In the genomic region with DNA sequence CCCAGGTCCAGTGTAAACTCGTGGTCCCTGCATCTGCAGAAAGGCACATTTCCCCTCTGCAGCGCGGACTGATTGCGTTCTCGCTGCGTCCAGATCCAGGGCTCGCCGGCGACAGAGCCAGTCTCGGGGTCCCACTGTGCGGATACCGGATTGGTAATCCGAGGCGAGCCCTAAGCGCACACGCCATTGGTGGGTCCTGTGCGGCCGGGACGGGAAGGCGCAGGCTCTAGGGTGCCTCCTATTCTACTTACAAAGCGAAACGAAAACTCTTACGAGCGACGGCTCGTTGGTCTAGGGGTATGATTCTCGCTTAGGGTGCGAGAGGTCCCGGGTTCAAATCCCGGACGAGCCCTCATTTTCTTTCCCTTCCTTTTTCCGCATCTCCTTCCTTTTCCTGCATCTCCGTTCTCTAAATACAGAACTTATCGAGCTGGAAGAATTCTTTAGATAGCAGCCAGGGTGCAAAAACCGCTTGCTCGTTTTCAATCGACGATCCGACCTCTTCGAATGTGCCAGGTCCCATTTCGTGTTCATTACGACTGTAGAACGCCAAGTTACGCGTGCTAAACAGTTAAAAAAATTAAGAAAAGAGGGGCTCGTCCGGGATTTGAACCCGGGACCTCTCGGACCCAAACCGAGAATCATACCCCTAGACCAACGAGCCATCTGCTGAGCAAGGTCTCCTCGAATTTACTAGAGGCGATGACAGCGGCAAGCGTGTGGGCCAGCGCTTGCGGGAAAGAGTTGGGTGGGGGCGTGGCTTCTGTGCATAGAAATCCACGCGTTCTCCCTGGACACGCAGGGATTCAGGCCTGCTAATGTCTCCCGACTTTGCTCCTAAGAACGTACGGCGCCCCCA, we compare ENCODE assay signal across 1 cellular context.
TF ChIP-seq lines count a peak whose summit lies in the region.

No MANE protein-coding gene starts in this region.

TF ChIP-seq in HepG2, 621 proteins besides CTCF, POLR2A, EP300 and RAD21 (continued from another document and continues in another):
- no peak for TF ChIP-seq CENPBD1 (CRISPR knock-in tag; IDR thresholded peaks at IDR 0.05; ENCODE audit: borderline replicate concordance, low read depth)
- TF ChIP-seq ZNF207 (IDR thresholded peaks at IDR 0.05; ENCODE audit: borderline replicate concordance): no peak
- TF ChIP-seq MAFG (CRISPR knock-in tag; IDR thresholded peaks at IDR 0.05): no peak
- TF ChIP-seq FOXJ3 (CRISPR knock-in tag; IDR thresholded peaks at IDR 0.05; ENCODE audit: borderline replicate concordance): no peak; the same call in 1 of the 2 replicates
- no peak for TF ChIP-seq ZBTB42 (CRISPR knock-in tag; IDR thresholded peaks at IDR 0.05)
- no peak for TF ChIP-seq SKIL (CRISPR knock-in tag; IDR thresholded peaks at IDR 0.05; ENCODE audit: borderline replicate concordance)
- TF ChIP-seq GATAD1 (CRISPR knock-in tag; IDR thresholded peaks at IDR 0.05): peak; percentile 26; the same call in 1 of the 2 replicates
- TF ChIP-seq ZNF549 (CRISPR knock-in tag; IDR thresholded peaks at IDR 0.05): no peak
- TF ChIP-seq GRHL1 (CRISPR knock-in tag; conservative IDR thresholded peaks at IDR 0.05): no peak
- TF ChIP-seq ZFYVE20 (CRISPR knock-in tag; IDR thresholded peaks at IDR 0.05; ENCODE audit: borderline replicate concordance, low read depth): no peak
- TF ChIP-seq, protein P1, sequence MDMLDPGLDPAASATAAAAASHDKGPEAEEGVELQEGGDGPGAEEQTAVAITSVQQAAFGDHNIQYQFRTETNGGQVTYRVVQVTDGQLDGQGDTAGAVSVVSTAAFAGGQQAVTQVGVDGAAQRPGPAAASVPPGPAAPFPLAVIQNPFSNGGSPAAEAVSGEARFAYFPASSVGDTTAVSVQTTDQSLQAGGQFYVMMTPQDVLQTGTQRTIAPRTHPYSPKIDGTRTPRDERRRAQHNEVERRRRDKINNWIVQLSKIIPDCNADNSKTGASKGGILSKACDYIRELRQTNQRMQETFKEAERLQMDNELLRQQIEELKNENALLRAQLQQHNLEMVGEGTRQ (IDR thresholded peaks at IDR 0.05; ENCODE audit: low read depth, low read length): no peak
- TF ChIP-seq, protein P1 (CRISPR knock-in tag; IDR thresholded peaks at IDR 0.05; ENCODE audit: borderline replicate concordance): no peak
- no peak for TF ChIP-seq JDP2 (CRISPR knock-in tag; IDR thresholded peaks at IDR 0.05; ENCODE audit: borderline replicate concordance)
- no peak; the same call in 1 of the 2 replicates for TF ChIP-seq ZFP91 (CRISPR knock-in tag; IDR thresholded peaks at IDR 0.05; ENCODE audit: borderline replicate concordance)
- TF ChIP-seq MED1 (CRISPR knock-in tag; IDR thresholded peaks at IDR 0.05): no peak
- TF ChIP-seq ZBTB14 (CRISPR knock-in tag; IDR thresholded peaks at IDR 0.05): no peak
- TF ChIP-seq GATA4 (IDR thresholded peaks at IDR 0.05; ENCODE audit: borderline replicate concordance, low read depth): 0 out of 2 replicates have a peak, but pooled peaks have one; percentile 16
- TF ChIP-seq, protein P2, sequence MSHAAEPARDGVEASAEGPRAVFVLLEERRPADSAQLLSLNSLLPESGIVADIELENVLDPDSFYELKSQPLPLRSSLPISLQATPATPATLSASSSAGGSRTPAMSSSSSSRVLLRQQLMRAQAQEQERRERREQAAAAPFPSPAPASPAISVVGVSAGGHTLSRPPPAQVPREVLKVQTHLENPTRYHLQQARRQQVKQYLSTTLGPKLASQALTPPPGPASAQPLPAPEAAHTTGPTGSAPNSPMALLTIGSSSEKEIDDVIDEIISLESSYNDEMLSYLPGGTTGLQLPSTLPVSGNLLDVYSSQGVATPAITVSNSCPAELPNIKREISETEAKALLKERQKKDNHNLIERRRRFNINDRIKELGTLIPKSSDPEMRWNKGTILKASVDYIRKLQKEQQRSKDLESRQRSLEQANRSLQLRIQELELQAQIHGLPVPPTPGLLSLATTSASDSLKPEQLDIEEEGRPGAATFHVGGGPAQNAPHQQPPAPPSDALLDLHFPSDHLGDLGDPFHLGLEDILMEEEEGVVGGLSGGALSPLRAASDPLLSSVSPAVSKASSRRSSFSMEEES (CRISPR knock-in tag; IDR thresholded peaks at IDR 0.05): 0 out of 2 replicates have a peak, but pooled peaks have one; percentile 13
- TF ChIP-seq, protein P3, sequence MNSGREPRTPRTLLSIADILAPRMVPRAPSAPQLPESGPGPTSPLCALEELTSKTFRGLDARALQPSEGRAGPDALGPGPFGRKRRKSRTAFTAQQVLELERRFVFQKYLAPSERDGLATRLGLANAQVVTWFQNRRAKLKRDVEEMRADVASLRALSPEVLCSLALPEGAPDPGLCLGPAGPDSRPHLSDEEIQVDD (CRISPR knock-in tag; IDR thresholded peaks at IDR 0.05; ENCODE audit: borderline replicate concordance): no peak
- no peak for TF ChIP-seq ZNF800 (CRISPR knock-in tag; IDR thresholded peaks at IDR 0.05)
- no peak; the same call in none of the 2 replicates for TF ChIP-seq REPIN1 (CRISPR knock-in tag; IDR thresholded peaks at IDR 0.05; ENCODE audit: borderline replicate concordance, low read depth)
- no peak for TF ChIP-seq DR1 (CRISPR knock-in tag; IDR thresholded peaks at IDR 0.05)
- TF ChIP-seq AGO1 (IDR thresholded peaks at IDR 0.05; ENCODE audit: low read depth, low read length, poor library complexity, severe bottlenecking): no peak
- TF ChIP-seq ZFP36 (IDR thresholded peaks at IDR 0.05; ENCODE audit: borderline replicate concordance, low read depth, low read length, partially characterized antibody): no peak
- TF ChIP-seq ZNF781 (CRISPR knock-in tag; IDR thresholded peaks at IDR 0.05; ENCODE audit: borderline replicate concordance, not compliant biosample characterization): no peak
- TF ChIP-seq ZNF24 (IDR thresholded peaks at IDR 0.05): peak; percentile 98
- no peak for TF ChIP-seq NBN (conservative IDR thresholded peaks at IDR 0.05)
- peak; percentile 25 for TF ChIP-seq SKI (IDR thresholded peaks at IDR 0.05; ENCODE audit: partially characterized antibody)
- TF ChIP-seq ZNF274 (CRISPR knock-in tag; IDR thresholded peaks at IDR 0.05): no peak; the same call in 1 of the 2 replicates
- TF ChIP-seq ZNF296 (CRISPR knock-in tag; conservative IDR thresholded peaks at IDR 0.05): no peak
- peak; percentile 8; the same call in 1 of the 2 replicates for TF ChIP-seq ZKSCAN1 (IDR thresholded peaks at IDR 0.05; ENCODE audit: low read length)
- no peak for TF ChIP-seq RXRA (CRISPR knock-in tag; IDR thresholded peaks at IDR 0.05)
- no peak for TF ChIP-seq ZNF501 (CRISPR knock-in tag; IDR thresholded peaks at IDR 0.05)
- TF ChIP-seq ZNF747 (CRISPR knock-in tag; IDR thresholded peaks at IDR 0.05; ENCODE audit: borderline replicate concordance): no peak; the same call in 1 of the 2 replicates
- no peak for TF ChIP-seq ZMYM2 (CRISPR knock-in tag; IDR thresholded peaks at IDR 0.05)
- TF ChIP-seq, protein P4, sequence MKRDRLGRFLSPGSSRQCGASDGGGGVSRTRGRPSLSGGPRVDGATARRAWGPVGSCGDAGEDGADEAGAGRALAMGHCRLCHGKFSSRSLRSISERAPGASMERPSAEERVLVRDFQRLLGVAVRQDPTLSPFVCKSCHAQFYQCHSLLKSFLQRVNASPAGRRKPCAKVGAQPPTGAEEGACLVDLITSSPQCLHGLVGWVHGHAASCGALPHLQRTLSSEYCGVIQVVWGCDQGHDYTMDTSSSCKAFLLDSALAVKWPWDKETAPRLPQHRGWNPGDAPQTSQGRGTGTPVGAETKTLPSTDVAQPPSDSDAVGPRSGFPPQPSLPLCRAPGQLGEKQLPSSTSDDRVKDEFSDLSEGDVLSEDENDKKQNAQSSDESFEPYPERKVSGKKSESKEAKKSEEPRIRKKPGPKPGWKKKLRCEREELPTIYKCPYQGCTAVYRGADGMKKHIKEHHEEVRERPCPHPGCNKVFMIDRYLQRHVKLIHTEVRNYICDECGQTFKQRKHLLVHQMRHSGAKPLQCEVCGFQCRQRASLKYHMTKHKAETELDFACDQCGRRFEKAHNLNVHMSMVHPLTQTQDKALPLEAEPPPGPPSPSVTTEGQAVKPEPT (CRISPR knock-in tag; IDR thresholded peaks at IDR 0.05; ENCODE audit: low read depth): no peak
- TF ChIP-seq RELA (CRISPR knock-in tag; IDR thresholded peaks at IDR 0.05): no peak
- no peak for TF ChIP-seq ZNF234 (CRISPR knock-in tag; conservative IDR thresholded peaks at IDR 0.05)
- TF ChIP-seq SYNCRIP (IDR thresholded peaks at IDR 0.05; ENCODE audit: insufficient read depth, low read depth, low read length): no peak
- TF ChIP-seq HOXA3 (CRISPR knock-in tag; IDR thresholded peaks at IDR 0.05): 0 out of 2 replicates have a peak, but pooled peaks have one; percentile 1
- TF ChIP-seq, protein P5, sequence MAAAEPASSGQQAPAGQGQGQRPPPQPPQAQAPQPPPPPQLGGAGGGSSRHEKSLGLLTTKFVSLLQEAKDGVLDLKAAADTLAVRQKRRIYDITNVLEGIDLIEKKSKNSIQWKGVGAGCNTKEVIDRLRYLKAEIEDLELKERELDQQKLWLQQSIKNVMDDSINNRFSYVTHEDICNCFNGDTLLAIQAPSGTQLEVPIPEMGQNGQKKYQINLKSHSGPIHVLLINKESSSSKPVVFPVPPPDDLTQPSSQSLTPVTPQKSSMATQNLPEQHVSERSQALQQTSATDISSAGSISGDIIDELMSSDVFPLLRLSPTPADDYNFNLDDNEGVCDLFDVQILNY (CRISPR knock-in tag; conservative IDR thresholded peaks at IDR 0.05): no peak
- peak; percentile 37 for TF ChIP-seq GABPB1 (CRISPR knock-in tag; IDR thresholded peaks at IDR 0.05)
